ENCODE assay signal across 8 cellular contexts in the genomic region with DNA sequence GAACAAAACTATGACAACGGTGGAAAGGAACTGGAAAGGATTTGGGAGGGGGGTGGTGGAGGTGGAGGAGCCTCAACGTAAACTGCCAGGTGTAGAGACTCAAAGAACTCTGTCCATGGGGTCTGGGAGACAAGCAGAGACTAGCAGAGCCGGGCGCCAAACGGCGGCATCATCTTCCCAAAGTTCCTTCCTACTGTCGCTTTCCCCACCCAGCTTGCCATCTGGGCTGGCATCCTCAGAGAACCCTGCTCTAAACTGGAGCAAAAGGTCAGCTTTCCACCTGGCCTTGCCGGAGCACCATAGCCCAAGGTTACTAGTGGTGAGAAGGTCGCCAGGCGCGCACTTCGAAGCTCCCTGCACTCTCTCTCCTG. TPM values are rescaled to one million over a fixed set of nuclear protein-coding genes. Genes with fewer than 3 reads are reported as not detected.
DNase-seq lines count a peak whose midpoint lies in the region; ATAC-seq and TF ChIP-seq lines count a peak whose summit lies in the region.

No MANE protein-coding gene starts in this region.

- H3K4me2 ChIP-seq in MM.1S (ENCODE audit: low read depth, low read length), result peak overlapping the region; percentile 75; the same call in 1 of the 2 replicates
- H3K4me2 ChIP-seq in osteoblast (ENCODE audit: insufficient read depth, low read length), result peak overlapping the region; percentile 95

- H3K9me3 Mint-ChIP-seq in CD14-positive monocyte, result no peaks in the 10 kb centered on the region
- H3K9me3 Mint-ChIP-seq in effector memory CD8-positive, alpha-beta T cell, result no peaks in the 10 kb centered on the region

- no peaks in the 10 kb centered on the region for H3K9me3 ChIP-seq in MM.1S (replicated peaks; ENCODE audit: insufficient read depth, low read length)
- no peaks in the 10 kb centered on the region for H3K9me3 ChIP-seq in osteoblast (ENCODE audit: low read depth, low read length)

- no peaks in the 10 kb centered on the region for H3K9me2 ChIP-seq in MM.1S (replicated peaks; ENCODE audit: insufficient read depth, low read length)

- H3K4me3 ChIP-seq in MM.1S (ENCODE audit: low read length) (no peak overlapping the region), osteoblast (ENCODE audit: insufficient read depth, low read length) (peak overlapping the region; percentile 76)

- peak overlapping the region; percentile 99; the same call in 1 of the 2 replicates for H3K27ac ChIP-seq in MM.1S (ENCODE audit: low read length)
- peak overlapping the region; percentile 99 for H3K27ac ChIP-seq in osteoblast (ENCODE audit: low read depth, low read length)

- no peak for TF ChIP-seq CTCF in CD14-positive monocyte (IDR thresholded peaks at IDR 0.05)
- TF ChIP-seq CTCF in MM.1S (IDR thresholded peaks at IDR 0.05; ENCODE audit: low read length), result no peak
- TF ChIP-seq CTCF in osteoblast (IDR thresholded peaks at IDR 0.05; ENCODE audit: extremely low read depth, low read depth, low read length), result no peak

- H3K4me3 Mint-ChIP-seq in CD14-positive monocyte, result peak overlapping the region; percentile 83 to 90
- H3K4me3 Mint-ChIP-seq in effector memory CD8-positive, alpha-beta T cell, result peak overlapping the region; percentile 92

- H3K79me2 ChIP-seq in MM.1S (ENCODE audit: low read length), result peaks cover 7% of the 10 kb centered on the region
- no peaks in the 10 kb centered on the region for H3K79me2 ChIP-seq in osteoblast (ENCODE audit: insufficient read depth, low read length)

- H3K9ac ChIP-seq in MM.1S (ENCODE audit: low read length), result no peak overlapping the region

- peaks cover 8% of the 10 kb centered on the region in 2 donors for H3K36me3 Mint-ChIP-seq in CD14-positive monocyte
- peaks cover 49% of the 10 kb centered on the region for H3K36me3 Mint-ChIP-seq in effector memory CD8-positive, alpha-beta T cell (ENCODE audit: insufficient read depth)

- H3K4me1 ChIP-seq in MM.1S (ENCODE audit: low read length) (peaks cover 36% of the 10 kb centered on the region), osteoblast (ENCODE audit: insufficient read depth, low read length) (peaks cover 48% of the 10 kb centered on the region)

- DNase-seq in CD14-positive monocyte (ENCODE audit: low spot score), result no peak
- DNase-seq in MM.1S, result no peak
- no peak for DNase-seq in effector memory CD8-positive, alpha-beta T cell
- no peak for DNase-seq in osteoblast (ENCODE audit: insufficient read length, low spot score, missing footprints)
- no peak for DNase-seq in amygdala (lab: John Stamatoyannopoulos, UW)
- no peak for DNase-seq in NCI-H146 treated with DMSO at 0.1 percent for 48 hours (lab: John Stamatoyannopoulos, UW; ENCODE audit: unreplicated experiment)

- peaks cover 62% of the 10 kb centered on the region for H3K4me1 Mint-ChIP-seq in CD14-positive monocyte
- H3K4me1 Mint-ChIP-seq in effector memory CD8-positive, alpha-beta T cell (ENCODE audit: low read depth in 2 of 2), result peaks cover 44 to 47% of the 10 kb centered on the region in 2 donors

- intact Hi-C loops in CD14-positive monocyte (cut with micrococcal nuclease), result loop anchor here in 1 of 2 donors (5.0 kb wide), 1 partner anchor 75 kb away; no protein-coding TSS in a partner anchor

- no peak for ATAC-seq in effector memory CD8-positive, alpha-beta T cell (replicated peaks)
- no peak for ATAC-seq in HG03354 (IDR thresholded peaks at IDR 0.05; ENCODE audit: poor library complexity, severe bottlenecking, unreplicated experiment)
- no peak for ATAC-seq in GM18868 (IDR thresholded peaks at IDR 0.05; ENCODE audit: unreplicated experiment)

- H4K20me1 ChIP-seq in MM.1S (ENCODE audit: insufficient read depth, low read length), result no peaks in the 10 kb centered on the region
- no peaks in the 10 kb centered on the region for H4K20me1 ChIP-seq in osteoblast (ENCODE audit: insufficient read depth, low read length)

- H3K27me3 ChIP-seq in MM.1S (replicated peaks; ENCODE audit: insufficient read depth, low read length), result no peaks in the 10 kb centered on the region
- no peaks in the 10 kb centered on the region for H3K27me3 ChIP-seq in osteoblast (ENCODE audit: insufficient read depth, low read length)

- H2AFZ ChIP-seq in MM.1S (ENCODE audit: low read length), result no peak overlapping the region
- peak overlapping the region; percentile 69 for H2AFZ ChIP-seq in osteoblast (ENCODE audit: low read length)

- H3K36me3 ChIP-seq in MM.1S (replicated peaks; ENCODE audit: insufficient read depth, low read length) (no peaks in the 10 kb centered on the region), osteoblast (ENCODE audit: insufficient read depth, low read length) (no peaks in the 10 kb centered on the region)

- H3F3A ChIP-seq in MM.1S (ENCODE audit: insufficient read depth, low read length), result peaks cover 34% of the 10 kb centered on the region

- peak overlapping the region; percentile 97 to 99 (median 99) for H3K27ac Mint-ChIP-seq in CD14-positive monocyte
- H3K27ac Mint-ChIP-seq in effector memory CD8-positive, alpha-beta T cell, result peak overlapping the region; percentile 98 to 99

- H3K27me3 Mint-ChIP-seq in CD14-positive monocyte (ENCODE audit: low read depth in 3 of 3), result peaks cover 0 to 1% (median 1%) of the 10 kb centered on the region in 3 donors
- H3K27me3 Mint-ChIP-seq in effector memory CD8-positive, alpha-beta T cell, result no peaks in the 10 kb centered on the region

RNA-seq across cellular contexts. Expression of a gene that starts 4.0 kb away (rescaled TPM):
- 1 to 10 TPM; 1.4 to 1.9 TPM for polyA plus RNA-seq in CD14-positive monocyte
- total RNA-seq in osteoblast, result 19.4 and 26.4 TPM in 2 replicates
